In the genomic region with DNA sequence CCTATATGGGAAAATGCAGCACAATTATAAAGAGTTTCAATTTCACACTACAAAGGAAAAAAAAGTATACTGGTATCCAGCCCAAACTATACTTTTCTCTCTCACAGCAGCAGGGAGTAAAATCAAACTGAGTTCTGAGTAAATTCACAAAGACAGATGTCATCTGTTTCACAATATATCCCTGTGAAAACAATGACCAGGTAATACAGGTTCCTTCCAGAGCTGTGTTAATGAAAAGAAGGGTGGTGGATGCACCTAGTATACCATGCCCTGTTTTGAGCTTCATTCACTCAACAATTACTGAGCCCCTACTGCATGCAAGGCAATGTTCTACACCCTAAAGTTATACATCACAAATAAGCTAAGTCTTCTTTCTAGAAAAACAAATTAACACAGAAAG, we compare ENCODE assay signal across 29 cellular contexts.
"Had no signal": no experiment of that assay in that cellular context is flagged by ENCODE, and none has a peak within 500 bp of the region (broad histone marks: within the 10 kb centered on the region; RNA-seq: fewer than 3 reads in every experiment).

No MANE protein-coding gene starts in this region.

- H3K9me3 ChIP-seq: left ventricle myocardium inferior, ovary, prostate gland, sigmoid colon, spleen, suprapubic skin, thoracic aorta, tibial artery, upper lobe of right lung had no signal

- H3K27me3 ChIP-seq: ovary, sigmoid colon, spleen, suprapubic skin, tibial artery, upper lobe of right lung had no signal

- DNase-seq: hypothalamus; immature natural killer cell; kidney; left colon; left ventricle myocardium inferior; mesendoderm; naive B cell; natural killer cell; nephron progenitor cell; ovary; retina; right cardiac atrium; sigmoid colon; small intestine; spleen; stimulated activated CD4-positive, alpha-beta T cell treated with anti-CD3 and anti-CD28 coated beads, Interleukin-4, amount 100 ng/mL, for 24 hours; stimulated activated naive CD4-positive, alpha-beta T cell; tibial artery; trophoblast cell; upper lobe of right lung had no signal

- H3K9me3 Mint-ChIP-seq: mesothelial cell of epicardium; natural killer cell; nephron progenitor cell; stimulated activated effector memory CD8-positive, alpha-beta T cell treated with anti-CD3 and anti-CD28 coated beads, Interleukin-12 subunit alpha, Interleukin-12 subunit beta, amount 100 ng/mL, for 72 hours had no signal

- H3K36me3 Mint-ChIP-seq: immature natural killer cell; naive B cell; natural killer cell; stimulated activated effector memory CD8-positive, alpha-beta T cell treated with anti-CD3 and anti-CD28 coated beads, Interleukin-12 subunit alpha, Interleukin-12 subunit beta, amount 100 ng/mL, for 72 hours had no signal

- FAIRE-seq: islet of Langerhans, kidney, small intestine, urothelium cell line had no signal

- H3K4me3 ChIP-seq: left ventricle myocardium inferior, lung, ovary, prostate gland, sigmoid colon, spleen, suprapubic skin, thoracic aorta, tibial artery, upper lobe of right lung had no signal

- H3K4me3 Mint-ChIP-seq: immature natural killer cell; mesothelial cell of epicardium; naive B cell; natural killer cell; nephron progenitor cell; stimulated activated effector memory CD8-positive, alpha-beta T cell treated with anti-CD3 and anti-CD28 coated beads, Interleukin-12 subunit alpha, Interleukin-12 subunit beta, amount 100 ng/mL, for 72 hours; stimulated activated naive CD8-positive, alpha-beta T cell treated with anti-CD3 and anti-CD28 coated beads, Interleukin-15, Interleukin-2, amounts not matched to agents 100 ng/mL and 50 ng/mL, for 24 hours had no signal

- H3K27ac Mint-ChIP-seq: immature natural killer cell; mesothelial cell of epicardium; naive B cell; natural killer cell; nephron progenitor cell; stimulated activated effector memory CD8-positive, alpha-beta T cell treated with anti-CD3 and anti-CD28 coated beads, Interleukin-12 subunit alpha, Interleukin-12 subunit beta, amount 100 ng/mL, for 72 hours; stimulated activated naive CD8-positive, alpha-beta T cell treated with anti-CD3 and anti-CD28 coated beads, Interleukin-15, Interleukin-2, amounts not matched to agents 100 ng/mL and 50 ng/mL, for 24 hours had no signal

- H3K4me1 Mint-ChIP-seq: immature natural killer cell; mesothelial cell of epicardium; naive B cell; natural killer cell; nephron progenitor cell; stimulated activated effector memory CD8-positive, alpha-beta T cell treated with anti-CD3 and anti-CD28 coated beads, Interleukin-12 subunit alpha, Interleukin-12 subunit beta, amount 100 ng/mL, for 72 hours had no signal

- H3K27me3 Mint-ChIP-seq: stimulated activated naive CD8-positive, alpha-beta T cell treated with anti-CD3 and anti-CD28 coated beads, Interleukin-15, Interleukin-2, amounts not matched to agents 100 ng/mL and 50 ng/mL, for 24 hours had no signal

- ATAC-seq: natural killer cell; right cardiac atrium; stimulated activated effector memory CD8-positive, alpha-beta T cell treated with anti-CD3 and anti-CD28 coated beads, Interleukin-12 subunit alpha, Interleukin-12 subunit beta, amount 100 ng/mL, for 72 hours; upper lobe of right lung had no signal

- H3K36me3 ChIP-seq: ovary had no signal

- H3K27ac ChIP-seq: left ventricle myocardium inferior, ovary, prostate gland, sigmoid colon, spleen, suprapubic skin, thoracic aorta, tibial artery, upper lobe of right lung had no signal

- H3K4me1 ChIP-seq: prostate gland, sigmoid colon, spleen, suprapubic skin, tibial artery, upper lobe of right lung had no signal
